In genomic region chr16:86494039-86494564, GRCh38 we compare ENCODE assay signal across 26 cellular contexts. TPM values are rescaled to one million over a fixed set of nuclear protein-coding genes. Genes with fewer than 3 reads are reported as not detected.
DNase-seq lines count a peak whose midpoint lies in the region; ATAC-seq, FAIRE-seq and TF ChIP-seq lines count a peak whose summit lies in the region.
"Had no signal": no experiment of that assay in that cellular context is flagged by ENCODE, and none has a peak within 500 bp of the region (broad histone marks: within the 10 kb centered on the region; RNA-seq: fewer than 3 reads in every experiment).

No MANE protein-coding gene starts in this region.

- H2AFZ ChIP-seq in H1 (ENCODE audit: low read length), result no peak overlapping the region

- no peak overlapping the region for H3K14ac ChIP-seq in H1 (ENCODE audit: insufficient read length)

- no peak overlapping the region for H3K56ac ChIP-seq in H1 (replicated peaks; ENCODE audit: insufficient read length, low read depth, low read length)

- no peak for FAIRE-seq in H1 (lab: Jason Lieb, UNC)
- FAIRE-seq: D721Med, endometrium, K562 had no signal

- H3K27ac Mint-ChIP-seq in nephron progenitor cell, result no peak overlapping the region

- POLR2A ChIA-PET in HEK293 (lab: Yijun Ruan, JAX), result no interaction called here
- POLR2A ChIA-PET in H1 (lab: Charles Lee; ENCODE audit: partially characterized antibody), result interaction anchor here (0.6 to 1.7 kb wide), 3 partner anchors 23 to 154 kb away, joined by 3 to 4 read pairs (median 4); no protein-coding TSS in a partner anchor

- no peak for ATAC-seq in gastrocnemius medialis
- ATAC-seq: heart left ventricle; K562; stimulated activated naive CD8-positive, alpha-beta T cell treated with anti-CD3 and anti-CD28 coated beads, Interleukin-15, Interleukin-2, amounts not matched to agents 100 U/mL and 50 U/mL, for 24 hours had no signal

- in situ Hi-C loops in gastrocnemius medialis (cut with MboI; ENCODE audit: low sequenced_read_pairs in 4 of 4), result no loop called here

- H2BK5ac ChIP-seq in H1 (ENCODE audit: low read depth, low read length), result no peak overlapping the region

- H3K23ac ChIP-seq in H1 (ENCODE audit: insufficient read length), result no peak overlapping the region

- TF ChIP-seq POLR2A in H1 (IDR thresholded peaks at IDR 0.05; ENCODE audit: control extremely low read depth in 1 of 2, low read depth in 2 of 2, low read length in 2 of 2) (no peak), stomach (IDR thresholded peaks at IDR 0.05) (no peak), gastrocnemius medialis (IDR thresholded peaks at IDR 0.05) (no peak)

- no peak overlapping the region for H4K91ac ChIP-seq in H1 (replicated peaks; ENCODE audit: insufficient read length, low read length)

- CTCF ChIA-PET in HEK293 (lab: Yijun Ruan, JAX), result interaction anchor here (1.3 kb wide), 1 partner anchor 242 kb away, joined by 3 read pairs; no protein-coding TSS in a partner anchor
- CTCF ChIA-PET in H1 (lab: Charles Lee; ENCODE audit: partially characterized antibody), result interaction anchor here (0.7 to 4.2 kb wide), 5 partner anchors 16 to 241 kb away, joined by 3 to 30 read pairs (median 3); partner anchors contain the start of gene FOXF1

- H3K79me2 ChIP-seq in H1 (ENCODE audit: control insufficient read depth in 1 of 2, insufficient read depth in 2 of 2, low read length in 2 of 2), result no peaks in the 10 kb centered on the region

- H2BK12ac ChIP-seq in H1 (ENCODE audit: low read depth, low read length), result no peak overlapping the region

- H4K5ac ChIP-seq in H1 (ENCODE audit: insufficient read length, low read depth, low read length), result no peak overlapping the region

- H3K4me1 Mint-ChIP-seq in nephron progenitor cell, result peaks cover 55% of the 10 kb centered on the region

- H3K4me3 Mint-ChIP-seq in nephron progenitor cell, result no peak overlapping the region

- no peaks in the 10 kb centered on the region for H3K79me1 ChIP-seq in H1 (ENCODE audit: low read depth, low read length)

- no peak overlapping the region for H3K18ac ChIP-seq in H1 (ENCODE audit: extremely low read depth, low read length)

- DNase-seq in H1 (ENCODE audit: low read depth in 1 of 2, low spot score in 2 of 2), result no peak
- no peak for DNase-seq in stomach
- no peak for DNase-seq in nephron progenitor cell
- no peak for DNase-seq in DMS53 (lab: John Stamatoyannopoulos, UW)
- DNase-seq in gastrocnemius medialis, result no peak
- DNase-seq: activated CD4-positive, alpha-beta T cell treated with anti-CD3 and anti-CD28 coated beads, Interleukin-2, amount 50 U/mL, for 48 hours; activated CD8-positive, alpha-beta memory T cell treated with anti-CD3 and anti-CD28 coated beads, Interleukin-2, amount 50 U/mL, for 48 hours; brain microvascular endothelial cell; GOT3; heart left ventricle; MG63; midbrain; NCI-H1417 treated with DMSO at 0.1 percent for 48 hours; NCI-H524 treated with DMSO at 0.1 percent for 48 hours; stimulated activated CD4-positive, alpha-beta T cell treated with anti-CD3 and anti-CD28 coated beads, Interleukin-4, amount 100 ng/mL, for 1 hour; stimulated activated naive CD8-positive, alpha-beta T cell treated with anti-CD3 and anti-CD28 coated beads, Interleukin-15, Interleukin-2, amounts not matched to agents 100 U/mL and 50 U/mL, for 24 hours; T-helper 2 cell had no signal

- no peaks in the 10 kb centered on the region for H3K23me2 ChIP-seq in H1 (ENCODE audit: low read depth, low read length)

- no peaks in the 10 kb centered on the region for H3K9me3 ChIP-seq in HEK293 (ENCODE audit: control insufficient read depth, insufficient read depth, low read depth, low read length)
- H3K9me3 ChIP-seq in H1 (ENCODE audit: insufficient read depth in 2 of 2, low read depth in 1 of 2, low read length in 1 of 2), result no peaks in the 10 kb centered on the region; a peak in 1 of 4 replicates
- H3K9me3 ChIP-seq in muscle layer of colon (ENCODE audit: low read length), result no peaks in the 10 kb centered on the region
- peaks cover 0 to 5% (median 0%) of the 10 kb centered on the region in 4 donors for H3K9me3 ChIP-seq in stomach
- H3K9me3 ChIP-seq in gastrocnemius medialis, result no peaks in the 10 kb centered on the region
- H3K9me3 ChIP-seq: MG63, neutrophil, SJSA1, tibial nerve had no signal

- no peak overlapping the region for H2AK5ac ChIP-seq in H1 (ENCODE audit: low read depth, low read length)

- H4K20me1 ChIP-seq in H1 (replicated peaks in 1 of 2; ENCODE audit: control insufficient read depth in 1 of 2, insufficient read depth in 2 of 2, low read length in 2 of 2), result peaks cover 7 to 16% of the 10 kb centered on the region in 2 experiments

- H3K4me1 ChIP-seq in HEK293 (ENCODE audit: control insufficient read depth, insufficient read depth, low read length), result 0 out of 2 replicates have a peak, but pooled peaks cover 3% of the 10 kb centered on the region
- H3K4me1 ChIP-seq in H1 (replicated peaks in 1 of 4; ENCODE audit: control insufficient read depth in 3 of 4, insufficient read depth in 4 of 4, low read length in 3 of 4), result peaks cover 4 to 23% (median 14%) of the 10 kb centered on the region in 4 experiments
- peaks cover 36% of the 10 kb centered on the region for H3K4me1 ChIP-seq in muscle layer of colon (ENCODE audit: insufficient read depth, low read length)
- H3K4me1 ChIP-seq in stomach, result peaks cover 0 to 52% (median 20%) of the 10 kb centered on the region in 4 donors
- peaks cover 0 to 13% of the 10 kb centered on the region in 2 donors for H3K4me1 ChIP-seq in gastrocnemius medialis

- H3K27me3 ChIP-seq in H1 (replicated peaks in 1 of 4; ENCODE audit: control insufficient read depth in 3 of 4, extremely low read depth in 1 of 4, insufficient read depth in 3 of 4, low read length in 3 of 4), result peaks cover 78 to 95% (median 89%) of the 10 kb centered on the region in 4 experiments
- H3K27me3 ChIP-seq in muscle layer of colon (ENCODE audit: control insufficient read depth in 1 of 2, insufficient read depth in 2 of 2, low read length in 2 of 2), result peaks cover 0 to 8% of the 10 kb centered on the region in 2 donors
- H3K27me3 ChIP-seq in stomach, result peaks cover 10 to 86% (median 63%) of the 10 kb centered on the region in 3 donors
- peaks cover 69 to 98% (median 92%) of the 10 kb centered on the region in 3 donors for H3K27me3 ChIP-seq in gastrocnemius medialis
- H3K27me3 ChIP-seq: SJSA1 had no signal

- H3K4me3 ChIP-seq in HEK293 (ENCODE audit: low read depth, low read length) (no peak overlapping the region), H1 (ENCODE audit: extremely low read depth in 1 of 4, insufficient read depth in 2 of 4, low read depth in 3 of 4, low read length in 4 of 4) (peak overlapping the region in 1 of 4 experiments; percentile 29; a peak in 1 of 8 replicates), muscle layer of colon (ENCODE audit: low read depth in 1 of 2, low read length in 2 of 2) (peak overlapping the region; percentile 17 to 58), stomach (peak overlapping the region; percentile 9 to 32 (median 16)), gastrocnemius medialis (no peak overlapping the region)
- H3K4me3 ChIP-seq: heart left ventricle, K562, MG63, SJSA1, tibial nerve had no signal

- no peak overlapping the region for H4K8ac ChIP-seq in H1 (ENCODE audit: extremely low read depth, insufficient read depth, low read length)

- TF ChIP-seq RAD21 in H1 (IDR thresholded peaks at IDR 0.05 in 1 of 2, conservative IDR thresholded peaks at IDR 0.05 in 1 of 2; ENCODE audit: low read depth in 2 of 2, low read length in 2 of 2), result no peak; a peak in 1 of 4 replicates

- no peak overlapping the region for H3K9ac ChIP-seq in H1 (replicated peaks in 1 of 4; ENCODE audit: extremely low read depth in 1 of 4, low read depth in 3 of 4, low read length in 3 of 4)
- H3K9ac ChIP-seq in muscle layer of colon (ENCODE audit: low read length), result peak overlapping the region; percentile 86

- 12% methylated on average over 15 of the region's 22 CpGs; no CpG with 5 or more reads in 1 of the 2 experiments for WGBS in H1 (ENCODE audit: extremely low coverage in 1 of 2, insufficient coverage in 1 of 2, insufficient read length in 1 of 2, insufficient replicate concordance in 2 of 2, low coverage in 1 of 2, low lambda C conversion rate in 2 of 2, missing lambda C conversion rate in 1 of 2), 2 experiments
- 10 to 31% (median 14%) methylated on average over 9 to 22 of the region's 22 CpGs for WGBS in stomach, 5 donors

- peaks cover 100% of the 10 kb centered on the region for H3K27me3 Mint-ChIP-seq in nephron progenitor cell (ENCODE audit: low read depth, poor library complexity)

- H3K36me3 ChIP-seq in HEK293 (ENCODE audit: control insufficient read depth in 2 of 2, insufficient read depth in 1 of 2, low read length in 2 of 2), result peaks cover 0 to 9% of the 10 kb centered on the region in 2 experiments; a peak in 1 of 3 replicates
- peaks cover 0 to 4% (median 0%) of the 10 kb centered on the region in 4 experiments; a peak in 1 of 8 replicates for H3K36me3 ChIP-seq in H1 (ENCODE audit: control insufficient read depth in 2 of 4, insufficient read depth in 4 of 4, low read length in 3 of 4)
- peaks cover 14% of the 10 kb centered on the region for H3K36me3 ChIP-seq in muscle layer of colon (ENCODE audit: insufficient read depth, low read length)
- H3K36me3 ChIP-seq in stomach, result peaks cover 0 to 11% (median 0%) of the 10 kb centered on the region in 4 donors
- no peaks in the 10 kb centered on the region for H3K36me3 ChIP-seq in gastrocnemius medialis
- H3K36me3 ChIP-seq: brain microvascular endothelial cell, heart left ventricle, neutrophil, tibial nerve had no signal

- H2BK120ac ChIP-seq in H1 (replicated peaks; ENCODE audit: low read depth, low read length), result no peak overlapping the region

- no peak overlapping the region for H2BK15ac ChIP-seq in H1 (ENCODE audit: low read length)

- intact Hi-C loops in stomach (cut with DNase I; ENCODE audit: low total_unique reads), result no loop called here
- intact Hi-C loops in gastrocnemius medialis (cut with DNase I; ENCODE audit: low total_unique reads), result no loop called here

- H3K9me3 Mint-ChIP-seq in nephron progenitor cell, result no peaks in the 10 kb centered on the region

- no peak overlapping the region for H3K4ac ChIP-seq in H1 (replicated peaks; ENCODE audit: insufficient read length, low read depth, low read length)

- peak overlapping the region; percentile 42 to 56; a peak in 3 of 4 replicates for H3K4me2 ChIP-seq in H1 (ENCODE audit: insufficient read depth in 1 of 2, low read depth in 2 of 2, low read length in 2 of 2)

- TF ChIP-seq EP300 in H1 (IDR thresholded peaks at IDR 0.05; ENCODE audit: borderline replicate concordance in 1 of 2, low read depth in 2 of 2, low read length in 2 of 2) (no peak), stomach (IDR thresholded peaks at IDR 0.05) (no peak)

- H3K36me3 Mint-ChIP-seq in nephron progenitor cell (ENCODE audit: low read depth), result no peaks in the 10 kb centered on the region

- H2BK20ac ChIP-seq in H1 (ENCODE audit: low read length), result no peak overlapping the region

- TF ChIP-seq CTCF in HEK293 (tag by site-specific recombination; IDR thresholded peaks at IDR 0.05), result no peak
- no peak for TF ChIP-seq CTCF in H1 (IDR thresholded peaks at IDR 0.05; ENCODE audit: control extremely low read depth in 1 of 3, insufficient read depth in 1 of 3, low read depth in 1 of 3, low read length in 3 of 3)
- no peak for TF ChIP-seq CTCF in stomach (IDR thresholded peaks at IDR 0.05)
- TF ChIP-seq CTCF in nephron progenitor cell (IDR thresholded peaks at IDR 0.05), result no peak
- no peak for TF ChIP-seq CTCF in gastrocnemius medialis (IDR thresholded peaks at IDR 0.05 in 4 of 5, conservative IDR thresholded peaks at IDR 0.05 in 1 of 5)

- H3K27ac ChIP-seq in HEK293 (ENCODE audit: extremely low read depth, low read depth, low read length) (no peak overlapping the region), H1 (ENCODE audit: low read depth, low read length) (no peak overlapping the region), muscle layer of colon (ENCODE audit: low read depth, low read length) (peak overlapping the region; percentile 89), stomach (peak overlapping the region; percentile 79 to 99 (median 91)), gastrocnemius medialis (no peak overlapping the region)
- H3K27ac ChIP-seq: brain microvascular endothelial cell, C4-2B, neutrophil, SJSA1, tibial nerve had no signal

RNA-seq across cellular contexts. Expression of gene FOXF1, which starts 16.2 kb away (rescaled TPM):
- not detected in 2 replicates for total RNA-seq in H1 (2021; fragmentation: NEBNext Ultra II Directional; extraction: Animal tissue kit (Norgen Biotek cat#: 25700))
- polyA plus RNA-seq in H1 (2011; rRNA removed) (0.02 TPM in 1 of 2 replicates, not detected in the other), stomach (10 to 100 TPM; 15.7 to 18.2 (median 17.7) TPM)
- polyA plus RNA-seq in H1 (2011; cell fraction: cytosol; rRNA removed), result not detected
- polyA plus RNA-seq in H1 (2011; cell fraction: nucleus; rRNA removed), result not detected
- polyA plus RNA-seq in H1 (2012, experiment 1 of 2), result not detected in 4 replicates
- not detected for polyA plus RNA-seq in H1 (2012, experiment 2 of 2)
- polyA plus RNA-seq in H1 (2013, experiment 1 of 2), result 0.02 TPM
- 0.04 TPM for polyA plus RNA-seq in H1 (2013, experiment 2 of 2)
- polyA minus RNA-seq in H1 (2011; rRNA and poly(A)+ RNA removed), result not detected in 2 replicates
- polyA minus RNA-seq in H1 (2011; cell fraction: cytosol; rRNA and poly(A)+ RNA removed), result not detected
- polyA minus RNA-seq in H1 (2011; cell fraction: nucleus; rRNA and poly(A)+ RNA removed), result not detected
- total RNA-seq in stomach (10 to 100 TPM; 18.4 to 37.9 (median 26.9) TPM), gastrocnemius medialis (under 1 TPM in 2 of 4 donors, not detected in 2; 0.07 to 0.10 TPM)
- polyA plus RNA-seq: K562 had no signal

Comparison
In these comparisons a context has a peak if more than half of its experiments do, and no peak if none do; other contexts are left out.
1. H3K27ac ChIP-seq: peak in muscle layer of colon (single experiment) and stomach (5 of 5); none in HEK293 (single experiment), H1 (single experiment) and gastrocnemius medialis (0 of 4).
2. H3K4me3 ChIP-seq: peak in muscle layer of colon (2 of 2) and stomach (4 of 4); none in HEK293 (single experiment) and gastrocnemius medialis (0 of 4).
3. RNA of gene FOXF1, which starts 16.2 kb away (total RNA-seq): 18.4 to 37.9 TPM in stomach; 0.07 to 0.10 TPM in gastrocnemius medialis and not detected in H1; every median in the first group is over 10 times any median in the second.